24 cellular contexts compared by ENCODE assay signal in the genomic region with DNA sequence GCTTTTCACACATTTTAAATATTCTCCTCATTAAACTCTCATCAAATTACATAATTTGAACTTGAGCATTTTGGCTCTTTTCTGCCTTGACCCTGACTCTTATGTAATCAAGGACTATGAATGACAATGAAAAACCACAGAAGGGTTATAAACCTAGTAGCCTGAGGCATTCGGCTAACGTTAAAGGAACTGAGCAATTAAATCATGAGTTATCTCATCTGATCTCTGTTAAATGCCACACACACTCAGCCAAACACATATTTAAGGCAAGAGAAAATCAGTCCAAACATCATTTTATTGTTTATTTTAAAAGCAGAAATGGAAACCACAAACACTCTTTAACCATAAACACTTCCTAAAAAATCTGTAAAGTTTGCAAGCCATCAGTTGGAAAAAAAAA.
DNase-seq lines count a peak whose midpoint lies in the region; ATAC-seq, FAIRE-seq and TF ChIP-seq lines count a peak whose summit lies in the region.
"Had no signal": no experiment of that assay in that cellular context is flagged by ENCODE, and none has a peak within 500 bp of the region (broad histone marks: within the 10 kb centered on the region; RNA-seq: fewer than 3 reads in every experiment).

No MANE protein-coding gene starts in this region.

- H3K9me3 ChIP-seq in SJSA1 (replicated peaks) = peaks cover 3% of the 10 kb centered on the region
- H3K9me3 ChIP-seq: colonic mucosa, esophagus squamous epithelium, MG63, Peyer's patch, sigmoid colon, uterus had no signal

- TF ChIP-seq CTCF in BJ (IDR thresholded peaks at IDR 0.05; ENCODE audit: insufficient read depth, low read depth, low read length) = no peak

- FAIRE-seq in HTR-8/SVneo (lab: Jason Lieb, UNC) = no peak
- FAIRE-seq: GM18507, H1 had no signal

- H3K36me3 Mint-ChIP-seq in activated naive CD4-positive, alpha-beta T cell treated with anti-CD3 and anti-CD28 coated beads, Interleukin-2, amount 50 U/mL, for 72 hours = no peaks in the 10 kb centered on the region
- H3K36me3 Mint-ChIP-seq: stimulated activated naive B cell treated with anti-CD40 and anti-IgM and Interleukin-4, amounts not matched to agents 10 μg/mL and 1 μg/mL and 100 μg/mL, for 72 hours had no signal

- peaks cover 0 to 3% of the 10 kb centered on the region in 2 donors for H3K9me3 Mint-ChIP-seq in activated naive CD4-positive, alpha-beta T cell treated with anti-CD3 and anti-CD28 coated beads, Interleukin-2, amount 50 U/mL, for 72 hours
- H3K9me3 Mint-ChIP-seq: activated naive CD8-positive, alpha-beta T cell treated with anti-CD3 and anti-CD28 coated beads, Interleukin-2, amount 50 U/mL, for 24 hours; CD4-positive, alpha-beta T cell; T-helper 2 cell treated with Interferon-gamma antibody and Interleukin-4, amounts not matched to agents 5 μg/mL and 100 μg/mL, for 36 hours had no signal

- POLR2A ChIA-PET in BJ (lab: Charles Lee) = no interaction called here

- H3K4me3 ChIP-seq in BJ (ENCODE audit: low read depth, low read length) (no peak overlapping the region), SJSA1 (no peak overlapping the region)
- H3K4me3 ChIP-seq: colonic mucosa, esophagus squamous epithelium, MG63, Peyer's patch, sigmoid colon, uterus had no signal

- no peak for ATAC-seq in activated naive CD4-positive, alpha-beta T cell treated with anti-CD3 and anti-CD28 coated beads, Interleukin-2, amount 50 U/mL, for 72 hours
- ATAC-seq in GM18511 (IDR thresholded peaks at IDR 0.05; ENCODE audit: unreplicated experiment) = no peak
- ATAC-seq: activated naive CD8-positive, alpha-beta T cell treated with anti-CD3 and anti-CD28 coated beads, Interleukin-2, amount 50 U/mL, for 24 hours; stimulated activated naive B cell treated with anti-CD40 and anti-IgM and Interleukin-4, amounts not matched to agents 10 μg/mL and 1 μg/mL and 100 μg/mL, for 72 hours had no signal

- H3K27ac ChIP-seq in SJSA1 = no peak overlapping the region
- H3K27ac ChIP-seq: colonic mucosa, esophagus squamous epithelium, HL-60, Peyer's patch, sigmoid colon, uterus had no signal

- intact Hi-C loops in cardiac septum (cut with DNase I) = no loop called here

- peak; percentile 95 for DNase-seq in BJ (ENCODE audit: low read depth)
- peak; percentile 7 for DNase-seq in HTR-8/SVneo (ENCODE audit: insufficient read length, low spot score)
- DNase-seq in SJSA1 (ENCODE audit: low read depth in 1 of 2, low spot score in 2 of 2) = peak; percentile 48 to 84
- peak; percentile 96 for DNase-seq in fibroblast of peridontal ligament (ENCODE audit: extremely low read depth)
- DNase-seq in activated naive CD4-positive, alpha-beta T cell treated with anti-CD3 and anti-CD28 coated beads, Interleukin-2, amount 50 U/mL, for 72 hours (ENCODE audit: low spot score in 2 of 2) = no peak
- no peak for DNase-seq in GDM1 (lab: John Stamatoyannopoulos, UW)
- no peak for DNase-seq in cardiac septum (ENCODE audit: low spot score)
- DNase-seq: activated CD4-positive, alpha-beta T cell treated with anti-CD3 and anti-CD28 coated beads for 48 hours; activated naive CD8-positive, alpha-beta T cell treated with anti-CD3 and anti-CD28 coated beads, Interleukin-2, amount 50 U/mL, for 24 hours; activated T-cell treated with anti-CD3 and anti-CD28 coated beads, Interleukin-2, amount 50 U/mL, for 1 hour; CD4-positive, alpha-beta T cell; colonic mucosa; esophagus squamous epithelium; MG63; NCI-H2227 treated with DMSO at 0.1 percent for 48 hours; Peyer's patch; sigmoid colon; stimulated activated naive B cell treated with anti-CD40 and anti-IgM and Interleukin-4, amounts not matched to agents 10 μg/mL and 1 μg/mL and 100 μg/mL, for 72 hours; uterus had no signal

- H3K36me3 ChIP-seq in BJ (ENCODE audit: control insufficient read depth, insufficient read depth, low read length) (no peaks in the 10 kb centered on the region), SJSA1 (no peaks in the 10 kb centered on the region)
- H3K36me3 ChIP-seq: colonic mucosa, esophagus squamous epithelium, MG63, Peyer's patch, sigmoid colon, uterus had no signal

- CTCF ChIA-PET in BJ (lab: Yijun Ruan, JAX) = no interaction called here

- H3K4me1 ChIP-seq in SJSA1 (replicated peaks) = peaks cover 9% of the 10 kb centered on the region
- H3K4me1 ChIP-seq: colonic mucosa, esophagus squamous epithelium, Peyer's patch, uterus had no signal

- no peak overlapping the region for H3K27ac Mint-ChIP-seq in activated naive CD4-positive, alpha-beta T cell treated with anti-CD3 and anti-CD28 coated beads, Interleukin-2, amount 50 U/mL, for 72 hours
- H3K27ac Mint-ChIP-seq: activated naive CD8-positive, alpha-beta T cell treated with anti-CD3 and anti-CD28 coated beads, Interleukin-2, amount 50 U/mL, for 24 hours; CD4-positive, alpha-beta T cell; stimulated activated naive B cell treated with anti-CD40 and anti-IgM and Interleukin-4, amounts not matched to agents 10 μg/mL and 1 μg/mL and 100 μg/mL, for 72 hours; T-helper 2 cell treated with Interferon-gamma antibody and Interleukin-4, amounts not matched to agents 5 μg/mL and 100 μg/mL, for 36 hours had no signal

- H3K27me3 ChIP-seq in BJ (ENCODE audit: control insufficient read depth, insufficient read depth, low read length) = peaks cover 11% of the 10 kb centered on the region
- peaks cover 25% of the 10 kb centered on the region for H3K27me3 ChIP-seq in SJSA1 (replicated peaks)
- H3K27me3 ChIP-seq: colonic mucosa, esophagus squamous epithelium, MG63, Peyer's patch, sigmoid colon, uterus had no signal

Comparison
In these comparisons a context has a peak if more than half of its experiments do, and no peak if none do; other contexts are left out.
1. DNase-seq: peak in BJ (single experiment), HTR-8/SVneo (single experiment), SJSA1 (2 of 2) and fibroblast of peridontal ligament (single experiment); none in activated naive CD4-positive, alpha-beta T cell treated with anti-CD3 and anti-CD28 coated beads, Interleukin-2, amount 50 U/mL, for 72 hours (0 of 2), GDM1 (single experiment) and cardiac septum (single experiment).